Comparison of ENCODE assay signal across 7 cellular contexts in genomic region chr19:3434630-3435553, GRCh38. TPM values are rescaled to one million over a fixed set of nuclear protein-coding genes. Genes with fewer than 3 reads are reported as not detected.
DNase-seq lines count a peak whose midpoint lies in the region; ATAC-seq, FAIRE-seq and TF ChIP-seq lines count a peak whose summit lies in the region.

No MANE protein-coding gene starts in this region.

- dilution Hi-C loops in keratinocyte (cut with MboI; ENCODE audit: extremely low pct_ligation_motif_present, low sequenced_read_pairs), result no loop called here

- H3K9ac ChIP-seq in keratinocyte (ENCODE audit: control insufficient read depth, extremely low read depth, insufficient read depth, low read length), result peak overlapping the region; percentile 86

- peak overlapping the region; percentile 85 for H3K27ac ChIP-seq in keratinocyte (ENCODE audit: control insufficient read depth, insufficient read depth, low read length)

- ATAC-seq in GM18861 (IDR thresholded peaks at IDR 0.05; ENCODE audit: unreplicated experiment), result peak; percentile 79
- peak; percentile 87 for ATAC-seq in HG03097 (IDR thresholded peaks at IDR 0.05; ENCODE audit: low FRiP score, unreplicated experiment)

- H3K4me2 ChIP-seq in keratinocyte (ENCODE audit: control insufficient read depth, extremely low read depth, insufficient read depth, low read depth, low read length), result peak overlapping the region; percentile 63

- H3K79me2 ChIP-seq in keratinocyte (ENCODE audit: control insufficient read depth, insufficient read depth, low read length), result peaks cover 5% of the 10 kb centered on the region

- no peaks in the 10 kb centered on the region for H3K9me1 ChIP-seq in keratinocyte (ENCODE audit: control insufficient read depth, extremely low read depth, insufficient read depth, low read length)

- DNase-seq in NCI-H2196 treated with DMSO at 0.1 percent for 48 hours (lab: John Stamatoyannopoulos, UW; ENCODE audit: unreplicated experiment), result peak; percentile 91
- DNase-seq in activated CD4-positive, CD25-positive, alpha-beta regulatory T cell treated with anti-CD3 and anti-CD28 coated beads, Interleukin-2, amount 50 U/mL, for 72 hours, result peak; percentile 98
- peak; percentile 43 to 62 for DNase-seq in cerebellar nuclear complex (lab: John Stamatoyannopoulos, UW)
- DNase-seq in keratinocyte (ENCODE audit: low read depth, low spot score), result peak; percentile 48
- DNase-seq in stimulated activated CD4-positive, alpha-beta T cell treated with anti-CD3 and anti-CD28 coated beads, Interleukin-12 subunit alpha, Interleukin-12 subunit beta, amount 100 ng/mL, for 4 hours, result peak; percentile 96

- H4K20me1 ChIP-seq in keratinocyte (ENCODE audit: control insufficient read depth, extremely low read depth, insufficient read depth, low read length), result peaks cover 3% of the 10 kb centered on the region

- FAIRE-seq in keratinocyte (lab: Jason Lieb, UNC), result peak; percentile 86

- peaks cover 13% of the 10 kb centered on the region for H3K4me1 ChIP-seq in keratinocyte (ENCODE audit: control insufficient read depth, extremely low read depth, insufficient read depth, low read length)

- peaks cover 22 to 29% of the 10 kb centered on the region in 2 experiments for H3K36me3 ChIP-seq in keratinocyte (ENCODE audit: control insufficient read depth in 2 of 2, extremely low read depth in 1 of 2, insufficient read depth in 2 of 2, low read length in 2 of 2)

- no peaks in the 10 kb centered on the region for H3K27me3 ChIP-seq in keratinocyte (ENCODE audit: control insufficient read depth, extremely low read depth, insufficient read depth, low read length)

- H2AFZ ChIP-seq in keratinocyte (ENCODE audit: control insufficient read depth, low read length), result peak overlapping the region; percentile 84

- no peak for TF ChIP-seq CTCF in keratinocyte (optimal IDR thresholded peaks at IDR 0.05 in 1 of 3, IDR thresholded peaks at IDR 0.05 in 1 of 3, conservative IDR thresholded peaks at IDR 0.05 in 1 of 3; ENCODE audit: extremely low read depth in 1 of 3, insufficient read depth in 2 of 3, low read length in 3 of 3)

- H3K9me3 ChIP-seq in keratinocyte (ENCODE audit: control insufficient read depth, low read depth, low read length), result no peaks in the 10 kb centered on the region

- peak overlapping the region; percentile 40 to 74 (median 62) for H3K4me3 ChIP-seq in keratinocyte (ENCODE audit: control insufficient read depth in 2 of 3, extremely low read depth in 1 of 3, insufficient read depth in 2 of 3, low read depth in 1 of 3, low read length in 3 of 3)

RNA-seq across cellular contexts. Expression of gene SMIM24, which starts 45.4 kb away (rescaled TPM):
- polyA plus RNA-seq in keratinocyte, result not detected in 3 replicates
- not detected for polyA plus RNA-seq in keratinocyte (2011; ENCODE audit: low read depth)
- not detected in 2 replicates for polyA plus RNA-seq in keratinocyte (2011; cell fraction: cytosol; rRNA removed)
- not detected in 2 replicates for polyA plus RNA-seq in keratinocyte (2011; cell fraction: nucleus; rRNA removed)
- 0.23 TPM in 1 of 2 replicates, not detected in the other for polyA plus RNA-seq in keratinocyte (2012; ENCODE audit: low replicate concordance)
- not detected in 3 replicates for polyA minus RNA-seq in keratinocyte
- not detected for polyA minus RNA-seq in keratinocyte (2011; cell fraction: cytosol; rRNA and poly(A)+ RNA removed)
- polyA minus RNA-seq in keratinocyte (2011; cell fraction: nucleus; rRNA and poly(A)+ RNA removed), result not detected in 2 replicates

RNA-seq across cellular contexts. Expression of gene SMIM44, which starts 48.3 kb away (rescaled TPM):
- polyA plus RNA-seq in keratinocyte, result not detected in 3 replicates
- polyA plus RNA-seq in keratinocyte (2011; ENCODE audit: low read depth), result not detected
- not detected in 2 replicates for polyA plus RNA-seq in keratinocyte (2011; cell fraction: cytosol; rRNA removed)
- not detected in 2 replicates for polyA plus RNA-seq in keratinocyte (2011; cell fraction: nucleus; rRNA removed)
- not detected in 2 replicates for polyA plus RNA-seq in keratinocyte (2012; ENCODE audit: low replicate concordance)
- not detected in 3 replicates for polyA minus RNA-seq in keratinocyte
- not detected for polyA minus RNA-seq in keratinocyte (2011; cell fraction: cytosol; rRNA and poly(A)+ RNA removed)
- not detected in 2 replicates for polyA minus RNA-seq in keratinocyte (2011; cell fraction: nucleus; rRNA and poly(A)+ RNA removed)

Comparison
In these comparisons a context has a peak if more than half of its experiments do, and no peak if none do; other contexts are left out.
1. Peak in every context shown above with its lines: DNase-seq, ATAC-seq, H3K4me3 ChIP-seq and H3K27ac ChIP-seq.
2. DNase-seq: peak in every context shown above with its lines; median percentile 98 in activated CD4-positive, CD25-positive, alpha-beta regulatory T cell treated with anti-CD3 and anti-CD28 coated beads, Interleukin-2, amount 50 U/mL, for 72 hours; 96 in stimulated activated CD4-positive, alpha-beta T cell treated with anti-CD3 and anti-CD28 coated beads, Interleukin-12 subunit alpha, Interleukin-12 subunit beta, amount 100 ng/mL, for 4 hours; 91 in NCI-H2196 treated with DMSO at 0.1 percent for 48 hours; 52 in cerebellar nuclear complex; 48 in keratinocyte.